8 cellular contexts compared by ENCODE assay signal in the genomic region with DNA sequence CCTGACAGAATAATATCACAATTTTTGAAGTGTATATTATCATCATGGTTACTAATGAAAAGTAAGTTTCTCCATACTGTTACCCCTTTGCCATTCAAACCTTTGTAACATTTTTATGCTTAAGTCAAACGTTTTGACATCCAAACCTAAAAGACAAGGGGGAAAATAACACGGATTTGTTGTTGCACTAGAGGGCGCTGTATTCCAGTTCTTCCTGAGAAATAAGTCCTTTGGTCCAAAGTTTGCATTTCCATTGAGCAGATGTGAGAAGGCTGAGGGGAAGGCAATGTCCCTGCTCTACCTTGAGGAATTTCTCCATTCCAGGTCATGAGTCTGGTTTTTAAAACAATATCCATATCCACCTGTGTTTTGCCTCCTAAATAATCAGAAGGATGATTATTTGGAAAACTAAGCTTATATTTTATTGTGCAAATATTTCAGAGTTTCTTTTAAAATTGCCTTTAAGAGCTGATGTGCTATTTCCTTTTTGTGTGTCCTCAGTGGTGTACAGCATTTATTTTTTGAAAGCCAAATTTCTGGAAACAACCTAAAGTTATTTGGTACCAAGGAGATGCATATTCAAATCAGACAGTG. TPM values are rescaled to one million over a fixed set of nuclear protein-coding genes. Genes with fewer than 3 reads are reported as not detected.
DNase-seq lines count a peak whose midpoint lies in the region; ATAC-seq, FAIRE-seq and TF ChIP-seq lines count a peak whose summit lies in the region.

No MANE protein-coding gene starts in this region.

- no peaks in the 10 kb centered on the region for H3K79me2 ChIP-seq in GM12878 (ENCODE audit: control insufficient read depth, insufficient read depth, low read length)
- no peaks in the 10 kb centered on the region for H3K79me2 ChIP-seq in hepatocyte

- TF ChIP-seq POLR2A in GM12878 (IDR thresholded peaks at IDR 0.05; ENCODE audit: low read depth, low read length): no peak
- TF ChIP-seq POLR2A in spleen (IDR thresholded peaks at IDR 0.05): no peak

- CTCF ChIA-PET in GM12878 (lab: Yijun Ruan, JAX): interaction anchor here (0.6 to 2.5 kb wide), 24 partner anchors 9 to 267 kb away, joined by 3 to 26 read pairs (median 5); a partner anchor contains a TSS

- FAIRE-seq in GM12878 (lab: Jason Lieb, UNC): peak; percentile 54

- no peaks in the 10 kb centered on the region for H3K9me2 ChIP-seq in hepatocyte (replicated peaks; ENCODE audit: insufficient read depth)

- WGBS in GM12878 (ENCODE audit: insufficient coverage, insufficient replicate concordance, low lambda C conversion rate, missing lambda C conversion rate): 2% methylated on average over 3 of the region's 3 CpGs
- 1% methylated on average over 3 of the region's 3 CpGs for WGBS in hepatocyte (ENCODE audit: low lambda C conversion rate, missing lambda C conversion rate)
- 0 to 1% (median 0%) methylated on average over 3 of the region's 3 CpGs for WGBS in spleen, 5 donors

- no TSS peak for BruUV-seq in GM12878 (replicated peaks; lab: Mats Ljungman, UMichigan)

- H3K4me2 ChIP-seq in GM12878 (ENCODE audit: control insufficient read depth, insufficient read depth): no peak overlapping the region
- no peak overlapping the region for H3K4me2 ChIP-seq in hepatocyte

- H3K36me3 ChIP-seq in GM12878 (ENCODE audit: control insufficient read depth in 2 of 2, insufficient read depth in 2 of 2, low read length in 1 of 2) (no peaks in the 10 kb centered on the region), hepatocyte (replicated peaks; ENCODE audit: insufficient read depth, low read depth) (no peaks in the 10 kb centered on the region), spleen (no peaks in the 10 kb centered on the region)

- peak; percentile 60 to 77 (median 66) for TF ChIP-seq CTCF in GM12878 (IDR thresholded peaks at IDR 0.05 in 2 of 3, conservative IDR thresholded peaks at IDR 0.05 in 1 of 3; ENCODE audit: control insufficient read depth in 2 of 3, extremely low read depth in 1 of 3, insufficient read depth in 1 of 3, low read depth in 3 of 3, low read length in 3 of 3)
- peak; percentile 86 for TF ChIP-seq CTCF in hepatocyte (IDR thresholded peaks at IDR 0.05; ENCODE audit: poor library complexity)
- TF ChIP-seq CTCF in spleen (IDR thresholded peaks at IDR 0.05 in 8 of 11, conservative IDR thresholded peaks at IDR 0.05 in 3 of 11): peak in 10 of 11 experiments; percentile 25 to 81 (median 67)

- H3K4me3 ChIP-seq in GM12878 (no peak overlapping the region), hepatocyte (no peak overlapping the region), spleen (no peak overlapping the region)

- POLR2A ChIA-PET in GM12878 (lab: Charles Lee): no interaction called here

- H4K20me1 ChIP-seq in GM12878 (ENCODE audit: control insufficient read depth, insufficient read depth) (no peaks in the 10 kb centered on the region), hepatocyte (ENCODE audit: insufficient read depth, poor library complexity, severe bottlenecking) (no peaks in the 10 kb centered on the region)

- H3K27me3 ChIP-seq in GM12878 (replicated peaks in 1 of 2; ENCODE audit: control insufficient read depth in 2 of 2, insufficient read depth in 2 of 2, low read length in 1 of 2) (no peaks in the 10 kb centered on the region; a peak in 2 of 4 replicates), hepatocyte (no peaks in the 10 kb centered on the region), spleen (replicated peaks in 1 of 7) (no peaks in the 10 kb centered on the region)

- in situ Hi-C loops in GM12878 (cut with MboI): loop anchor here (5.0 kb wide), 1 partner anchor 267 kb away; no protein-coding TSS in a partner anchor

- no peaks in the 10 kb centered on the region for H3K4me1 ChIP-seq in GM12878 (ENCODE audit: control insufficient read depth, insufficient read depth, low read length)
- H3K4me1 ChIP-seq in hepatocyte (ENCODE audit: insufficient read depth): no peaks in the 10 kb centered on the region
- H3K4me1 ChIP-seq in spleen: no peaks in the 10 kb centered on the region

- ATAC-seq in GM12878: peak; percentile 70
- no peak for ATAC-seq in GM21786 (IDR thresholded peaks at IDR 0.05; ENCODE audit: unreplicated experiment)

- no peak for TF ChIP-seq EP300 in GM12878 (IDR thresholded peaks at IDR 0.05; ENCODE audit: borderline replicate concordance in 1 of 2, control insufficient read depth in 1 of 2, low read depth in 2 of 2, low read length in 2 of 2)

- SMC1A ChIA-PET in GM12878 (lab: Charles Lee; ENCODE audit: uncharacterized antibody, unreplicated experiment): interaction anchor here (0.6 to 2.2 kb wide), 8 partner anchors 13 to 268 kb away, joined by 3 to 10 read pairs (median 5); no protein-coding TSS in a partner anchor

- no peaks in the 10 kb centered on the region for H3K9me3 ChIP-seq in GM12878 (replicated peaks; ENCODE audit: control insufficient read depth, insufficient read depth, low read length)
- no peaks in the 10 kb centered on the region for H3K9me3 ChIP-seq in hepatocyte (ENCODE audit: low read depth)
- no peaks in the 10 kb centered on the region for H3K9me3 ChIP-seq in spleen

- H2AFZ ChIP-seq in GM12878 (ENCODE audit: control insufficient read depth, low read depth, low read length) (no peak overlapping the region), hepatocyte (no peak overlapping the region)

- no peak overlapping the region for H3K27ac ChIP-seq in GM12878 (ENCODE audit: control insufficient read depth, insufficient read depth)
- H3K27ac ChIP-seq in hepatocyte: no peak overlapping the region
- no peak overlapping the region for H3K27ac ChIP-seq in spleen

- intact Hi-C loops in GM12878 (cut with micrococcal nuclease; ENCODE audit: unreplicated experiment) (loop anchor here (1.0 to 5.0 kb wide), 5 partner anchors 58 to 268 kb away; no protein-coding TSS in a partner anchor), spleen (cut with DNase I; ENCODE audit: low total_unique reads) (loop anchor here (5.0 to 10.0 kb wide), 3 partner anchors 137 to 270 kb away; no protein-coding TSS in a partner anchor)

- RAD21 ChIA-PET in GM12878 (lab: Charles Lee; ENCODE audit: unreplicated experiment): interaction anchor here (0.7 to 1.5 kb wide), 6 partner anchors 83 to 267 kb away, joined by 3 to 12 read pairs (median 4); no protein-coding TSS in a partner anchor

- H3K9ac ChIP-seq in GM12878 (ENCODE audit: control insufficient read depth, insufficient read depth, low read length): no peak overlapping the region

- peak; percentile 74 for TF ChIP-seq RAD21 in GM12878 (IDR thresholded peaks at IDR 0.05; ENCODE audit: insufficient read depth, low read depth, low read length)

- peak; percentile 80 for DNase-seq in Daoy (ENCODE audit: low read depth)
- DNase-seq in HT1080 (ENCODE audit: low read depth): peak; percentile 67
- peak; percentile 20 for DNase-seq in NCI-H82 treated with DMSO at 0.1 percent for 48 hours (lab: John Stamatoyannopoulos, UW; ENCODE audit: unreplicated experiment)
- DNase-seq in GM12878 (ENCODE audit: low read depth, low spot score): no peak
- DNase-seq in hepatocyte (ENCODE audit: low spot score): peak; percentile 91
- DNase-seq in spleen: no peak
- no peak for DNase-seq in activated CD8-positive, alpha-beta memory T cell treated with anti-CD3 and anti-CD28 coated beads, Interleukin-2, amount 50 U/mL, for 4 hours

RNA-seq across cellular contexts. Expression of a gene that starts 9.7 kb away (rescaled TPM):
- total RNA-seq in Daoy (2014; rRNA removed; shearing (Covaris generic)): not detected in 2 replicates
- not detected in 2 replicates for total RNA-seq in HT1080 (2014; rRNA removed; shearing (Covaris generic))
- polyA plus RNA-seq in HT1080 (2015; cell fraction: cytosol; rRNA removed): not detected in 2 replicates
- not detected in 2 replicates for polyA plus RNA-seq in HT1080 (2015; cell fraction: nucleus; rRNA removed)
- total RNA-seq in GM12878 (2013; cell fraction: nucleolus; rRNA removed): not detected in 2 replicates
- total RNA-seq in GM12878 (2014; rRNA removed): not detected in 2 replicates
- not detected in 2 replicates for total RNA-seq in GM12878 (2014; rRNA removed; fragmentation: Illumina TruSeq; extraction: Trizol)
- not detected in 2 replicates for total RNA-seq in GM12878 (2021)
- not detected for polyA plus RNA-seq in GM12878 (2011; ENCODE audit: low read depth)
- polyA plus RNA-seq in GM12878 (2011; rRNA removed): not detected in 2 replicates
- polyA plus RNA-seq in GM12878 (2011; cell fraction: cytosol; rRNA removed): not detected in 2 replicates
- polyA plus RNA-seq in GM12878 (2011; cell fraction: nucleus; rRNA removed): not detected in 2 replicates
- polyA plus RNA-seq in GM12878 (2012): not detected in 2 replicates
- not detected in 2 replicates for polyA plus RNA-seq in GM12878 (2014; fragmentation: Illumina TruSeq; extraction: Trizol)
- not detected for polyA plus RNA-seq in GM12878 (2014; fragmentation: Nextera tagmentation; extraction: Ambion mirVana)
- not detected in 2 replicates for polyA plus RNA-seq in GM12878 (2014; rRNA removed)
- polyA plus RNA-seq in GM12878 (2016; fragmentation: Nextera tagmentation; extraction: Ambion mirVana): not detected
- polyA minus RNA-seq in GM12878 (2011; rRNA and poly(A)+ RNA removed): not detected in 2 replicates
- polyA minus RNA-seq in GM12878 (2011; cell fraction: cytosol; rRNA and poly(A)+ RNA removed): not detected in 2 replicates
- polyA minus RNA-seq in GM12878 (2011; cell fraction: nucleus; rRNA and poly(A)+ RNA removed): not detected in 2 replicates
- total RNA-seq in hepatocyte: 25.0 and 29.6 TPM in 2 replicates
- 6.3 and 12.3 TPM in 2 replicates for polyA plus RNA-seq in hepatocyte
- total RNA-seq in spleen: not detected
- polyA plus RNA-seq in spleen: not detected

RNA-seq across cellular contexts. Expression of a gene that starts 49.4 kb away (rescaled TPM):
- total RNA-seq in Daoy (2014; rRNA removed; shearing (Covaris generic)): not detected in 2 replicates
- not detected in 2 replicates for total RNA-seq in HT1080 (2014; rRNA removed; shearing (Covaris generic))
- polyA plus RNA-seq in HT1080 (2015; cell fraction: cytosol; rRNA removed): not detected in 2 replicates
- not detected in 2 replicates for polyA plus RNA-seq in HT1080 (2015; cell fraction: nucleus; rRNA removed)
- not detected in 2 replicates for total RNA-seq in GM12878 (2013; cell fraction: nucleolus; rRNA removed)
- total RNA-seq in GM12878 (2014; rRNA removed): not detected in 2 replicates
- total RNA-seq in GM12878 (2014; rRNA removed; fragmentation: Illumina TruSeq; extraction: Trizol): not detected in 2 replicates
- total RNA-seq in GM12878 (2021): not detected in 2 replicates
- polyA plus RNA-seq in GM12878 (2011; ENCODE audit: low read depth): not detected
- not detected in 2 replicates for polyA plus RNA-seq in GM12878 (2011; rRNA removed)
- polyA plus RNA-seq in GM12878 (2011; cell fraction: cytosol; rRNA removed): not detected in 2 replicates
- polyA plus RNA-seq in GM12878 (2011; cell fraction: nucleus; rRNA removed): not detected in 2 replicates
- not detected in 2 replicates for polyA plus RNA-seq in GM12878 (2012)
- not detected in 2 replicates for polyA plus RNA-seq in GM12878 (2014; fragmentation: Illumina TruSeq; extraction: Trizol)
- polyA plus RNA-seq in GM12878 (2014; fragmentation: Nextera tagmentation; extraction: Ambion mirVana): not detected
- polyA plus RNA-seq in GM12878 (2014; rRNA removed): not detected in 2 replicates
- not detected for polyA plus RNA-seq in GM12878 (2016; fragmentation: Nextera tagmentation; extraction: Ambion mirVana)
- not detected in 2 replicates for polyA minus RNA-seq in GM12878 (2011; rRNA and poly(A)+ RNA removed)
- polyA minus RNA-seq in GM12878 (2011; cell fraction: cytosol; rRNA and poly(A)+ RNA removed): not detected in 2 replicates
- polyA minus RNA-seq in GM12878 (2011; cell fraction: nucleus; rRNA and poly(A)+ RNA removed): not detected in 2 replicates
- total RNA-seq in hepatocyte: not detected in 2 replicates
- polyA plus RNA-seq in hepatocyte: not detected in 2 replicates
- not detected for total RNA-seq in spleen
- not detected for polyA plus RNA-seq in spleen

Comparison
In these comparisons a context has a peak if more than half of its experiments do, and no peak if none do; other contexts are left out.
1. DNase-seq: peak in Daoy (single experiment), HT1080 (single experiment), NCI-H82 treated with DMSO at 0.1 percent for 48 hours (single experiment) and hepatocyte (single experiment); none in GM12878 (single experiment), spleen (single experiment) and activated CD8-positive, alpha-beta memory T cell treated with anti-CD3 and anti-CD28 coated beads, Interleukin-2, amount 50 U/mL, for 4 hours (single experiment).
2. RNA of a gene that starts 9.7 kb away (total RNA-seq): 25.0 to 29.6 TPM in hepatocyte; not detected in Daoy, not detected in HT1080, not detected in GM12878 and not detected in spleen; every median in the first group is over 10 times any median in the second.
3. Peak in every context shown above with its lines, with median percentiles within 50 percentile points of each other: CTCF ChIP-seq.